2 cellular contexts compared by ENCODE assay signal in genomic region chr5:128196080-128196479, GRCh38.
TF ChIP-seq lines count a peak whose summit lies in the region.

No MANE protein-coding gene starts in this region.

TF ChIP-seq in HepG2, 621 proteins besides CTCF, POLR2A, EP300 and RAD21 (continued from another document):
- TF ChIP-seq AKNA (CRISPR knock-in tag; IDR thresholded peaks at IDR 0.05; ENCODE audit: borderline replicate concordance): no peak
- no peak for TF ChIP-seq ZNF382 (CRISPR knock-in tag; IDR thresholded peaks at IDR 0.05; ENCODE audit: borderline replicate concordance)
TF ChIP-seq in HepG2: peak in this region for 1.

TF ChIP-seq in K562, 482 proteins besides CTCF, POLR2A, EP300 and RAD21 (continued from another document):
- no peak for TF ChIP-seq RREB1 (CRISPR knock-in tag; IDR thresholded peaks at IDR 0.05)
- no peak for TF ChIP-seq TAF15 (IDR thresholded peaks at IDR 0.05; ENCODE audit: low read depth, low read length)
- no peak for TF ChIP-seq NR0B1 (IDR thresholded peaks at IDR 0.05; ENCODE audit: partially characterized antibody)
- no peak for TF ChIP-seq GABPB1 (CRISPR knock-in tag; IDR thresholded peaks at IDR 0.05)
- TF ChIP-seq ETV5 (CRISPR knock-in tag; IDR thresholded peaks at IDR 0.05; ENCODE audit: low read depth): no peak
- TF ChIP-seq ADNP (tag; IDR thresholded peaks at IDR 0.05): peak; percentile 66; the same call in 1 of the 2 replicates
- TF ChIP-seq BCOR (IDR thresholded peaks at IDR 0.05): peak; percentile 72
- TF ChIP-seq CBFA2T3 (IDR thresholded peaks at IDR 0.05): no peak
- no peak for TF ChIP-seq ZBTB43 (CRISPR knock-in tag; IDR thresholded peaks at IDR 0.05)
- no peak for TF ChIP-seq ZBED1 (IDR thresholded peaks at IDR 0.05)
- TF ChIP-seq ZNF584 (CRISPR knock-in tag; IDR thresholded peaks at IDR 0.05; ENCODE audit: low read depth): no peak
- TF ChIP-seq NR1H2 (CRISPR knock-in tag; IDR thresholded peaks at IDR 0.05): no peak
- no peak for TF ChIP-seq ZNF778 (CRISPR knock-in tag; IDR thresholded peaks at IDR 0.05)
- no peak for TF ChIP-seq ILK (tag; IDR thresholded peaks at IDR 0.05; ENCODE audit: borderline replicate concordance, low read depth)
- TF ChIP-seq POLR2B (IDR thresholded peaks at IDR 0.05; ENCODE audit: low read depth, partially characterized antibody): no peak
- TF ChIP-seq KAT8 (IDR thresholded peaks at IDR 0.05; ENCODE audit: low read depth): no peak
- no peak for TF ChIP-seq NFATC3 (IDR thresholded peaks at IDR 0.05)
- peak; percentile 89 for TF ChIP-seq RBM25 (IDR thresholded peaks at IDR 0.05; ENCODE audit: low read depth, low read length, severe bottlenecking)
- no peak for TF ChIP-seq HDAC3 (IDR thresholded peaks at IDR 0.05; ENCODE audit: borderline replicate concordance, partially characterized antibody)
- TF ChIP-seq CBFA2T2 (conservative IDR thresholded peaks at IDR 0.05): no peak
- no peak for TF ChIP-seq NCOA2 (IDR thresholded peaks at IDR 0.05; ENCODE audit: partially characterized antibody in 2 of 2)
- TF ChIP-seq WHSC1 (IDR thresholded peaks at IDR 0.05; ENCODE audit: low read length): no peak
- TF ChIP-seq THRA (IDR thresholded peaks at IDR 0.05): no peak
- TF ChIP-seq PHF20 (IDR thresholded peaks at IDR 0.05; ENCODE audit: partially characterized antibody): no peak
- no peak for TF ChIP-seq USF2 (CRISPR knock-in tag; IDR thresholded peaks at IDR 0.05)
- TF ChIP-seq TCFL5 (CRISPR knock-in tag; conservative IDR thresholded peaks at IDR 0.05): no peak
- TF ChIP-seq KDM1A (IDR thresholded peaks at IDR 0.05): 0 out of 4 replicates have a peak, but pooled peaks have one; percentile 14 to 26
- TF ChIP-seq PATZ1 (CRISPR knock-in tag; IDR thresholded peaks at IDR 0.05; ENCODE audit: borderline replicate concordance): no peak
TF ChIP-seq in K562: peak in this region for 4.
